8 cellular contexts compared by ENCODE assay signal in the genomic region with DNA sequence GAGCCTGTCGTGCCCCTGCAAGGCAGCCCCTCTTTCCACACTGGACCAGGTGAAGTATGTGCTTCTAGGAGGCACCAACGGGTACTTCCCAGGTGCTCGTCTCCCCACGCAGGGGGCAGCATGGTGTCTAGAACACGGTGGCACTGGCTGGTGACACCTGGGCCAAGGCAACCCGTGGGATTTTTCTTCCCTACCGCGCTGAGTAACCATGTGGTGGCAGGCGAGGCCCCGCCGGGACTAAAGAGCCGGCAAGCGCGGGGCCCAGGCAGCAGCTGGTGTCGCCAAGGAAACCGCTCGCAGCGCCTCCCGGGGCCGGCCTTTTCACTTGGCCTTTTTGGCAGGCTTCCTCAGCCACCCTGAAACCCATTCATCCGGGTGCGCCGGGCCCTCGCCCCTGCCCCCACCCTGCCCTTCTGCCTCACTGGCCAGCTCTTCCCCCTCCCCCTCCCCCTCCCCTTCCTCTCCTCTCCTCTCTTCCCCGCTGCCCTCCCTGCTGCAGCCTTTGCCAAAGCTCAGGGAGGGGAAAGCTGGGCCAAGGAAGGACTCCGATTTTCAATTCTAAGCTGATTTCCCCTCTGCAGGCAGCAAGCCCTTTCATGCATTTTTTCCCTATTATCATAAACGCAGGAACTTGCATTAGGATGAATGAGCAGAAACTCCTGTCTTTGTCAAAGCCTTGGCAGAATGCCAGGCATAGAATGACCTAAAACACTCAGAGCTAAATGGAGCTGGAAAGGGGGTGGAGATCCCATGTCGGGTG.
DNase-seq lines count a peak whose midpoint lies in the region; ATAC-seq, FAIRE-seq and TF ChIP-seq lines count a peak whose summit lies in the region.

No MANE protein-coding gene starts in this region.

- peak; percentile 73 for TF ChIP-seq RAD21 in SK-N-SH (IDR thresholded peaks at IDR 0.05; ENCODE audit: low read length)

- no peaks in the 10 kb centered on the region for H3K27me3 Mint-ChIP-seq in activated naive CD8-positive, alpha-beta T cell treated with anti-CD3 and anti-CD28 coated beads, Interleukin-2, amount 10 ng/mL, durations not matched to agents 7 days and 5 days

- peaks cover 42% of the 10 kb centered on the region for H3K4me1 Mint-ChIP-seq in activated naive CD8-positive, alpha-beta T cell treated with anti-CD3 and anti-CD28 coated beads, Interleukin-2, amount 10 ng/mL, durations not matched to agents 7 days and 5 days

- no peaks in the 10 kb centered on the region for H3K79me2 ChIP-seq in SK-N-SH (ENCODE audit: insufficient read depth)

- CTCF ChIA-PET in SK-N-SH (lab: Yijun Ruan, JAX) = interaction anchor here (0.7 to 3.9 kb wide), 18 partner anchors 9 to 128 kb away, joined by 3 to 30 read pairs (median 4); a partner anchor contains a TSS

- DNase-seq in HFF-Myc (ENCODE audit: extremely low read depth, low read depth) (no peak), NCI-H1048 (lab: John Stamatoyannopoulos, UW) (peak; percentile 66), SK-N-SH (peak; percentile 90), Right ventricle myocardium superior (peak; percentile 94), posterior cingulate gyrus (peak; percentile 89 to 99 (median 94)), upper lobe of right lung (peak; percentile 95)
- DNase-seq in activated naive CD8-positive, alpha-beta T cell treated with anti-CD3 and anti-CD28 coated beads, Interleukin-2, amount 10 ng/mL, durations not matched to agents 7 days and 5 days = peak; percentile 78

- WGBS in SK-N-SH (ENCODE audit: low lambda C conversion rate) = 4% methylated on average over 17 of the region's 28 CpGs

- H3K4me3 ChIP-seq in HFF-Myc (replicated peaks; ENCODE audit: low read depth, low read length) (no peak overlapping the region), SK-N-SH (ENCODE audit: low read depth in 2 of 2, low read length in 1 of 2) (peak overlapping the region; percentile 18 to 50), upper lobe of right lung (peak overlapping the region; percentile 1)

- intact Hi-C loops in Right ventricle myocardium superior (cut with DNase I) = loop anchor here (5.0 kb wide), 1 partner anchor 105 kb away; no protein-coding TSS in a partner anchor
- intact Hi-C loops in posterior cingulate gyrus (cut with DNase I) = loop anchor here (1.0 to 5.0 kb wide), 3 partner anchors 28 to 121 kb away; a partner anchor contains a TSS
- intact Hi-C loops in upper lobe of right lung (cut with DNase I) = no loop called here

- H3K36me3 ChIP-seq in SK-N-SH (replicated peaks in 1 of 2; ENCODE audit: control insufficient read depth in 1 of 2, insufficient read depth in 2 of 2, low read length in 1 of 2) (no peaks in the 10 kb centered on the region), upper lobe of right lung (no peaks in the 10 kb centered on the region)

- FAIRE-seq in G401.6 (lab: Jason Lieb, UNC) = peak; percentile 8

- peak overlapping the region; percentile 99 for H3K27ac ChIP-seq in SK-N-SH (ENCODE audit: low read depth in 2 of 2, low read length in 1 of 2)
- H3K27ac ChIP-seq in upper lobe of right lung = peak overlapping the region; percentile 84

- H3F3A ChIP-seq in SK-N-SH (replicated peaks; ENCODE audit: insufficient read depth) = peaks cover 46% of the 10 kb centered on the region

- peak overlapping the region; percentile 77 for H3K4me2 ChIP-seq in SK-N-SH

- TF ChIP-seq CTCF in HFF-Myc (IDR thresholded peaks at IDR 0.05; ENCODE audit: low read depth, low read length, missing control alignments) = peak; percentile 34
- TF ChIP-seq CTCF in SK-N-SH (IDR thresholded peaks at IDR 0.05) = peak; percentile 52
- TF ChIP-seq CTCF in upper lobe of right lung (IDR thresholded peaks at IDR 0.05) = peak; percentile 59

- H3K36me3 Mint-ChIP-seq in activated naive CD8-positive, alpha-beta T cell treated with anti-CD3 and anti-CD28 coated beads, Interleukin-2, amount 10 ng/mL, durations not matched to agents 7 days and 5 days = peaks cover 3% of the 10 kb centered on the region

- H3K4me1 ChIP-seq in SK-N-SH (ENCODE audit: control insufficient read depth in 1 of 2, insufficient read depth in 2 of 2, low read depth in 1 of 2, low read length in 1 of 2) (peaks cover 43 to 46% of the 10 kb centered on the region in 2 experiments), upper lobe of right lung (peaks cover 42% of the 10 kb centered on the region)

- ATAC-seq in activated naive CD8-positive, alpha-beta T cell treated with anti-CD3 and anti-CD28 coated beads, Interleukin-2, amount 10 ng/mL, durations not matched to agents 7 days and 5 days (ENCODE audit: low read depth) = peak; percentile 94
- ATAC-seq in Right ventricle myocardium superior (ENCODE audit: poor library complexity) = peak; percentile 94
- ATAC-seq in upper lobe of right lung = peak; percentile 96

- H3K9me3 Mint-ChIP-seq in activated naive CD8-positive, alpha-beta T cell treated with anti-CD3 and anti-CD28 coated beads, Interleukin-2, amount 10 ng/mL, durations not matched to agents 7 days and 5 days = no peaks in the 10 kb centered on the region

- TF ChIP-seq EP300 in SK-N-SH (IDR thresholded peaks at IDR 0.05; ENCODE audit: borderline replicate concordance in 1 of 2, low read depth in 1 of 2, low read length in 1 of 2) = peak; percentile 47 to 49; a peak in 2 of 4 replicates

- peak overlapping the region; percentile 72 for H3K9ac ChIP-seq in SK-N-SH

- H3K27ac Mint-ChIP-seq in activated naive CD8-positive, alpha-beta T cell treated with anti-CD3 and anti-CD28 coated beads, Interleukin-2, amount 10 ng/mL, durations not matched to agents 7 days and 5 days = peak overlapping the region; percentile 72

- H2AFZ ChIP-seq in SK-N-SH (ENCODE audit: low read depth) = peak overlapping the region; percentile 83; the same call in 1 of the 2 replicates

- peak overlapping the region; percentile 49 for H3K4me3 Mint-ChIP-seq in activated naive CD8-positive, alpha-beta T cell treated with anti-CD3 and anti-CD28 coated beads, Interleukin-2, amount 10 ng/mL, durations not matched to agents 7 days and 5 days

- H3K27me3 ChIP-seq in SK-N-SH (ENCODE audit: insufficient read depth) (no peaks in the 10 kb centered on the region), upper lobe of right lung (no peaks in the 10 kb centered on the region)

- POLR2A ChIA-PET in SK-N-SH (lab: Yijun Ruan, JAX) = interaction anchor here (0.6 to 2.0 kb wide), 9 partner anchors 10 to 116 kb away, joined by 3 to 9 read pairs (median 4); no protein-coding TSS in a partner anchor
- POLR2A ChIA-PET in activated naive CD8-positive, alpha-beta T cell treated with anti-CD3 and anti-CD28 coated beads, Interleukin-2, amount 10 ng/mL, durations not matched to agents 7 days and 5 days (lab: Charles Lee) = interaction anchor here (0.6 to 2.5 kb wide), 12 partner anchors 9 to 85 kb away, joined by 3 to 14 read pairs (median 5); no protein-coding TSS in a partner anchor

- H4K20me1 ChIP-seq in SK-N-SH (ENCODE audit: insufficient read depth) = no peaks in the 10 kb centered on the region

- H3K9me2 ChIP-seq in SK-N-SH = no peaks in the 10 kb centered on the region

- H3K9me3 ChIP-seq in SK-N-SH = no peaks in the 10 kb centered on the region
- H3K9me3 ChIP-seq in upper lobe of right lung = no peaks in the 10 kb centered on the region

TF ChIP-seq in SK-N-SH, 30 proteins besides CTCF, POLR2A, EP300 and RAD21 (continues in another document):
- 0 out of 2 replicates have a peak, but pooled peaks have one; percentile 4 for TF ChIP-seq NRF1 (IDR thresholded peaks at IDR 0.05; ENCODE audit: low read depth, low read length)
- no peak for TF ChIP-seq TAF1 (IDR thresholded peaks at IDR 0.05; ENCODE audit: borderline replicate concordance, low read depth, low read length)
- TF ChIP-seq, protein P1, sequence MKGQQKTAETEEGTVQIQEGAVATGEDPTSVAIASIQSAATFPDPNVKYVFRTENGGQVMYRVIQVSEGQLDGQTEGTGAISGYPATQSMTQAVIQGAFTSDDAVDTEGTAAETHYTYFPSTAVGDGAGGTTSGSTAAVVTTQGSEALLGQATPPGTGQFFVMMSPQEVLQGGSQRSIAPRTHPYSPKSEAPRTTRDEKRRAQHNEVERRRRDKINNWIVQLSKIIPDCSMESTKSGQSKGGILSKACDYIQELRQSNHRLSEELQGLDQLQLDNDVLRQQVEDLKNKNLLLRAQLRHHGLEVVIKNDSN (IDR thresholded peaks at IDR 0.05; ENCODE audit: borderline replicate concordance, low read depth) = no peak
- TF ChIP-seq SIN3A (IDR thresholded peaks at IDR 0.05; ENCODE audit: borderline replicate concordance, low read depth, low read length) = no peak
- TF ChIP-seq, protein P2, sequence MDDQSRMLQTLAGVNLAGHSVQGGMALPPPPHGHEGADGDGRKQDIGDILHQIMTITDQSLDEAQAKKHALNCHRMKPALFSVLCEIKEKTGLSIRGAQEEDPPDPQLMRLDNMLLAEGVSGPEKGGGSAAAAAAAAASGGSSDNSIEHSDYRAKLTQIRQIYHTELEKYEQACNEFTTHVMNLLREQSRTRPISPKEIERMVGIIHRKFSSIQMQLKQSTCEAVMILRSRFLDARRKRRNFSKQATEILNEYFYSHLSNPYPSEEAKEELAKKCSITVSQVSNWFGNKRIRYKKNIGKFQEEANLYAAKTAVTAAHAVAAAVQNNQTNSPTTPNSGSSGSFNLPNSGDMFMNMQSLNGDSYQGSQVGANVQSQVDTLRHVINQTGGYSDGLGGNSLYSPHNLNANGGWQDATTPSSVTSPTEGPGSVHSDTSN (IDR thresholded peaks at IDR 0.05) = peak; percentile 34
- TF ChIP-seq FOXJ3 (CRISPR knock-in tag; IDR thresholded peaks at IDR 0.05) = no peak; the same call in 1 of the 2 replicates
- peak; percentile 59 for TF ChIP-seq TCF12 (IDR thresholded peaks at IDR 0.05)
- 0 out of 2 replicates have a peak, but pooled peaks have one; percentile 7 for TF ChIP-seq RCOR1 (IDR thresholded peaks at IDR 0.05; ENCODE audit: low read length)
- TF ChIP-seq, protein P3, sequence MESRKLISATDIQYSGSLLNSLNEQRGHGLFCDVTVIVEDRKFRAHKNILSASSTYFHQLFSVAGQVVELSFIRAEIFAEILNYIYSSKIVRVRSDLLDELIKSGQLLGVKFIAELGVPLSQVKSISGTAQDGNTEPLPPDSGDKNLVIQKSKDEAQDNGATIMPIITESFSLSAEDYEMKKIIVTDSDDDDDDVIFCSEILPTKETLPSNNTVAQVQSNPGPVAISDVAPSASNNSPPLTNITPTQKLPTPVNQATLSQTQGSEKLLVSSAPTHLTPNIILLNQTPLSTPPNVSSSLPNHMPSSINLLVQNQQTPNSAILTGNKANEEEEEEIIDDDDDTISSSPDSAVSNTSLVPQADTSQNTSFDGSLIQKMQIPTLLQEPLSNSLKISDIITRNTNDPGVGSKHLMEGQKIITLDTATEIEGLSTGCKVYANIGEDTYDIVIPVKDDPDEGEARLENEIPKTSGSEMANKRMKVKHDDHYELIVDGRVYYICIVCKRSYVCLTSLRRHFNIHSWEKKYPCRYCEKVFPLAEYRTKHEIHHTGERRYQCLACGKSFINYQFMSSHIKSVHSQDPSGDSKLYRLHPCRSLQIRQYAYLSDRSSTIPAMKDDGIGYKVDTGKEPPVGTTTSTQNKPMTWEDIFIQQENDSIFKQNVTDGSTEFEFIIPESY (IDR thresholded peaks at IDR 0.05; ENCODE audit: borderline replicate concordance, low read depth) = no peak
- TF ChIP-seq JUND (IDR thresholded peaks at IDR 0.05) = peak; percentile 40; the same call in 1 of the 2 replicates
- TF ChIP-seq FOXM1 (IDR thresholded peaks at IDR 0.05; ENCODE audit: low read depth) = peak; percentile 74
- no peak for TF ChIP-seq YY1 (IDR thresholded peaks at IDR 0.05; ENCODE audit: low read depth)
